13 cellular contexts compared by ENCODE assay signal in genomic region chr9:127829205-127829935, GRCh38. TPM values are rescaled to one million over a fixed set of nuclear protein-coding genes. Genes with fewer than 3 reads are reported as not detected.
DNase-seq lines count a peak whose midpoint lies in the region; ATAC-seq and TF ChIP-seq lines count a peak whose summit lies in the region.
"Had no signal": no experiment of that assay in that cellular context is flagged by ENCODE, and none has a peak within 500 bp of the region (broad histone marks: within the 10 kb centered on the region; RNA-seq: fewer than 3 reads in every experiment).

No MANE protein-coding gene starts in this region.

- H3K36me3 ChIP-seq in colonic mucosa = no peaks in the 10 kb centered on the region
- peaks cover 5% of the 10 kb centered on the region for H3K36me3 ChIP-seq in A673 (ENCODE audit: insufficient read depth, low read length, poor library complexity, severe bottlenecking)

- H3K36me3 Mint-ChIP-seq in HFFc6 (ENCODE audit: low read depth) (peaks cover 18% of the 10 kb centered on the region), mesothelial cell of epicardium (no peaks in the 10 kb centered on the region)
- peaks cover 24 to 42% of the 10 kb centered on the region in 2 donors for H3K36me3 Mint-ChIP-seq in stimulated activated naive B cell treated with anti-CD40 and anti-IgM and Interleukin-4, amounts not matched to agents 10 μg/mL and 1 μg/mL and 100 μg/mL, for 72 hours

- no peaks in the 10 kb centered on the region for H3K27me3 ChIP-seq in colonic mucosa
- H3K27me3 ChIP-seq in A673 (replicated peaks; ENCODE audit: insufficient read depth, low read depth, low read length, poor library complexity) = no peaks in the 10 kb centered on the region

- BruUV-seq in A673 (replicated peaks; lab: Mats Ljungman, UMichigan) = no TSS peak

- H3K27me3 Mint-ChIP-seq in HFFc6 (ENCODE audit: insufficient read depth) = peaks cover 3% of the 10 kb centered on the region
- H3K27me3 Mint-ChIP-seq in mesothelial cell of epicardium (ENCODE audit: low read depth) = peaks cover 9% of the 10 kb centered on the region
- H3K27me3 Mint-ChIP-seq in stimulated activated naive B cell treated with anti-CD40 and anti-IgM and Interleukin-4, amounts not matched to agents 10 μg/mL and 1 μg/mL and 100 μg/mL, for 72 hours = no peaks in the 10 kb centered on the region

- H3K4me3 ChIP-seq in colonic mucosa (no peak overlapping the region), A673 (ENCODE audit: low read depth, low read length, poor library complexity, severe bottlenecking) (no peak overlapping the region)

- no peaks in the 10 kb centered on the region for H3K9me3 ChIP-seq in colonic mucosa
- no peaks in the 10 kb centered on the region for H3K9me3 ChIP-seq in A673 (ENCODE audit: low read depth, low read length, poor library complexity, severe bottlenecking)

- H3K4me3 Mint-ChIP-seq in HFFc6 = peak overlapping the region; percentile 50; the same call in 1 of the 2 replicates
- peak overlapping the region; percentile 55 for H3K4me3 Mint-ChIP-seq in mesothelial cell of epicardium
- no peak overlapping the region for H3K4me3 Mint-ChIP-seq in stimulated activated naive B cell treated with anti-CD40 and anti-IgM and Interleukin-4, amounts not matched to agents 10 μg/mL and 1 μg/mL and 100 μg/mL, for 72 hours
- H3K4me3 Mint-ChIP-seq: activated naive CD4-positive, alpha-beta T cell treated with anti-CD3 and anti-CD28 coated beads for 36 hours had no signal

- peak overlapping the region; percentile 78 for H3K27ac Mint-ChIP-seq in HFFc6
- H3K27ac Mint-ChIP-seq in mesothelial cell of epicardium = peak overlapping the region; percentile 54
- peak overlapping the region; percentile 84 for H3K27ac Mint-ChIP-seq in stimulated activated naive B cell treated with anti-CD40 and anti-IgM and Interleukin-4, amounts not matched to agents 10 μg/mL and 1 μg/mL and 100 μg/mL, for 72 hours
- H3K27ac Mint-ChIP-seq: activated naive CD4-positive, alpha-beta T cell treated with anti-CD3 and anti-CD28 coated beads for 36 hours had no signal

- CTCF ChIA-PET in A673 (lab: Charles Lee) = no interaction called here

- DNase-seq in HFFc6 (no peak), colonic mucosa (no peak), mesothelial cell of epicardium (ENCODE audit: low spot score in 2 of 2, unreplicated experiment in 2 of 2) (no peak), A673 (ENCODE audit: low spot score) (no peak), NOMO-1 (lab: John Stamatoyannopoulos, UW; ENCODE audit: unreplicated experiment in 2 of 2) (no peak), A172 (ENCODE audit: low spot score) (no peak)
- no peak for DNase-seq in stimulated activated naive B cell treated with anti-CD40 and anti-IgM and Interleukin-4, amounts not matched to agents 10 μg/mL and 1 μg/mL and 100 μg/mL, for 72 hours
- DNase-seq: activated naive CD4-positive, alpha-beta T cell treated with anti-CD3 and anti-CD28 coated beads for 36 hours; foreskin melanocyte; NCI-H2171; stimulated activated CD4-positive, alpha-beta T cell treated with anti-CD3 and anti-CD28 coated beads, Interleukin-4, amount 100 ng/mL, for 24 hours had no signal

- TF ChIP-seq CTCF in HFFc6 (IDR thresholded peaks at IDR 0.05) (no peak), colonic mucosa (IDR thresholded peaks at IDR 0.05) (no peak), mesothelial cell of epicardium (IDR thresholded peaks at IDR 0.05; ENCODE audit: unreplicated experiment) (no peak), A673 (conservative IDR thresholded peaks at IDR 0.05; ENCODE audit: low read depth, low read length) (no peak)

- H3K9ac ChIP-seq in colonic mucosa (ENCODE audit: low read depth in 2 of 2, low read length in 2 of 2) = no peak overlapping the region
- H3K9ac ChIP-seq: parathyroid adenoma had no signal

- peaks cover 45% of the 10 kb centered on the region for H3K4me1 Mint-ChIP-seq in HFFc6 (ENCODE audit: low read depth)
- peaks cover 29% of the 10 kb centered on the region for H3K4me1 Mint-ChIP-seq in mesothelial cell of epicardium
- peaks cover 13 to 28% of the 10 kb centered on the region in 2 donors for H3K4me1 Mint-ChIP-seq in stimulated activated naive B cell treated with anti-CD40 and anti-IgM and Interleukin-4, amounts not matched to agents 10 μg/mL and 1 μg/mL and 100 μg/mL, for 72 hours

- H3K27ac ChIP-seq in colonic mucosa (peak overlapping the region; percentile 66), A673 (ENCODE audit: low read depth, low read length, poor library complexity, severe bottlenecking) (no peak overlapping the region)
- H3K27ac ChIP-seq: parathyroid adenoma had no signal

- no peaks in the 10 kb centered on the region for H3K4me1 ChIP-seq in colonic mucosa
- no peaks in the 10 kb centered on the region for H3K4me1 ChIP-seq in A673 (ENCODE audit: insufficient read depth, low read length, poor library complexity, severe bottlenecking)
- H3K4me1 ChIP-seq: parathyroid adenoma had no signal

- intact Hi-C loops in colonic mucosa (cut with DNase I) = no loop called here
- intact Hi-C loops in A673 (cut with micrococcal nuclease; ENCODE audit: unreplicated experiment) = no loop called here

- POLR2A ChIA-PET in A673 (lab: Charles Lee; ENCODE audit: low non-redundant PET) = no interaction called here

- ATAC-seq in stimulated activated naive B cell treated with anti-CD40 and anti-IgM and Interleukin-4, amounts not matched to agents 10 μg/mL and 1 μg/mL and 100 μg/mL, for 72 hours (replicated peaks) = no peak
- ATAC-seq in HG03039 (IDR thresholded peaks at IDR 0.05; ENCODE audit: unreplicated experiment) = no peak

- H3K9me3 Mint-ChIP-seq in HFFc6 (no peaks in the 10 kb centered on the region), mesothelial cell of epicardium (no peaks in the 10 kb centered on the region)
- H3K9me3 Mint-ChIP-seq in stimulated activated naive B cell treated with anti-CD40 and anti-IgM and Interleukin-4, amounts not matched to agents 10 μg/mL and 1 μg/mL and 100 μg/mL, for 72 hours = no peaks in the 10 kb centered on the region
- H3K9me3 Mint-ChIP-seq: activated naive CD4-positive, alpha-beta T cell treated with anti-CD3 and anti-CD28 coated beads for 36 hours had no signal

RNA-seq across cellular contexts. Expression of gene ENG, which starts 25.1 kb away (rescaled TPM):
- total RNA-seq in HFFc6 (2021; fragmentation: NEBNext Ultra II Directional; extraction: Animal tissue kit (Norgen Biotek cat#: 25700)) = 100 to 1,000 TPM; 205 to 249 (median 227) TPM
- total RNA-seq in colonic mucosa (10 to 100 TPM; 15.4 to 34.5 TPM), mesothelial cell of epicardium (7.3 to 8.5 TPM (median 8.1 TPM) in 3 replicates), A673 (2021) (29.9 and 31.1 TPM in 2 replicates)
- 35.4 and 49.5 TPM in 2 replicates for total RNA-seq in A172 (2014; rRNA removed; shearing (Covaris generic))

RNA-seq across cellular contexts. Expression of gene FPGS, which starts 26.7 kb away (rescaled TPM):
- 10 to 100 TPM; 51.9 to 69.2 (median 62.7) TPM for total RNA-seq in HFFc6 (2021; fragmentation: NEBNext Ultra II Directional; extraction: Animal tissue kit (Norgen Biotek cat#: 25700))
- total RNA-seq in colonic mucosa (10 to 100 TPM; 31.6 to 55.1 TPM), mesothelial cell of epicardium (58.1 to 61.4 TPM (median 58.2 TPM) in 3 replicates), A673 (2021) (74.9 and 78.2 TPM in 2 replicates)
- total RNA-seq in A172 (2014; rRNA removed; shearing (Covaris generic)) = 146 and 147 TPM in 2 replicates

RNA-seq across cellular contexts. Expression of gene CDK9, which starts 43.5 kb away (rescaled TPM):
- total RNA-seq in HFFc6 (2021; fragmentation: NEBNext Ultra II Directional; extraction: Animal tissue kit (Norgen Biotek cat#: 25700)) = 10 to 100 TPM; 52.0 to 61.3 (median 56.2) TPM
- 10 to 100 TPM; 64.0 to 77.7 TPM for total RNA-seq in colonic mucosa
- 110 to 120 TPM (median 112 TPM) in 3 replicates for total RNA-seq in mesothelial cell of epicardium
- 68.0 and 77.7 TPM in 2 replicates for total RNA-seq in A673 (2021)
- total RNA-seq in A172 (2014; rRNA removed; shearing (Covaris generic)) = 36.9 and 61.3 TPM in 2 replicates

RNA-seq across cellular contexts. Expression of gene AK1, which starts 48.1 kb away (rescaled TPM):
- total RNA-seq in HFFc6 (2021; fragmentation: NEBNext Ultra II Directional; extraction: Animal tissue kit (Norgen Biotek cat#: 25700)) = 100 to 1,000 TPM; 109 to 130 (median 124) TPM
- total RNA-seq in colonic mucosa = 100 to 1,000 TPM; 159 to 166 TPM
- total RNA-seq in mesothelial cell of epicardium = 34.4 to 39.4 TPM (median 38.5 TPM) in 3 replicates
- 35.8 and 52.9 TPM in 2 replicates for total RNA-seq in A673 (2021)
- total RNA-seq in A172 (2014; rRNA removed; shearing (Covaris generic)) = 151 and 173 TPM in 2 replicates

RNA-seq across cellular contexts. Expression of gene SH2D3C, which starts 50.9 kb away (rescaled TPM):
- total RNA-seq in HFFc6 (2021; fragmentation: NEBNext Ultra II Directional; extraction: Animal tissue kit (Norgen Biotek cat#: 25700)) = not detected
- total RNA-seq in colonic mucosa (1 to 10 TPM; 3.5 TPM), mesothelial cell of epicardium (3.4 to 3.9 TPM (median 3.7 TPM) in 3 replicates), A673 (2021) (not detected in 2 replicates)
- 1.7 and 2.1 TPM in 2 replicates for total RNA-seq in A172 (2014; rRNA removed; shearing (Covaris generic))

Comparison
In these comparisons a context has a peak if more than half of its experiments do, and no peak if none do; other contexts are left out.
1. H3K4me3 Mint-ChIP-seq: peak in HFFc6 (single experiment) and mesothelial cell of epicardium (single experiment); none in stimulated activated naive B cell treated with anti-CD40 and anti-IgM and Interleukin-4, amounts not matched to agents 10 μg/mL and 1 μg/mL and 100 μg/mL, for 72 hours (0 of 2).
2. Peak in every context shown above with its lines, with median percentiles within 50 percentile points of each other: H3K27ac Mint-ChIP-seq.